Comparison of ENCODE assay signal across 7 cellular contexts in genomic region chr1:211735208-211736170, GRCh38.
A peak's percentile ranks its signal among the peaks of the same experiment; 100 is the strongest.
DNase-seq lines count a peak whose midpoint lies in the region; ATAC-seq and TF ChIP-seq lines count a peak whose summit lies in the region.

No MANE protein-coding gene starts in this region.

- no peak for ATAC-seq in left lobe of liver
- ATAC-seq in HG02938 (IDR thresholded peaks at IDR 0.05; ENCODE audit: unreplicated experiment), result no peak
- ATAC-seq in GM19467 (IDR thresholded peaks at IDR 0.05; ENCODE audit: unreplicated experiment), result no peak

- H3K27ac ChIP-seq in substantia nigra (ENCODE audit: low read depth, low read length, poor library complexity, severe bottlenecking), result peak overlapping the region; percentile 96

- peak overlapping the region; percentile 71 for H3K4me3 Mint-ChIP-seq in HFFc6

- peaks cover 12% of the 10 kb centered on the region for H3K27me3 Mint-ChIP-seq in HFFc6 (ENCODE audit: insufficient read depth)

- no peaks in the 10 kb centered on the region for H3K36me3 Mint-ChIP-seq in HFFc6 (ENCODE audit: low read depth)

- no peaks in the 10 kb centered on the region for H3K9me3 Mint-ChIP-seq in HFFc6

- peak overlapping the region; percentile 74 for H3K27ac Mint-ChIP-seq in HFFc6

- DNase-seq in HFFc6 (peak; percentile 93), SW480 (ENCODE audit: low spot score) (peak; percentile 86), glomerular visceral epithelial cell (ENCODE audit: extremely low spot score) (peak; percentile 93), substantia nigra (lab: John Stamatoyannopoulos, UW) (peak in 46 of 49 donors; percentile 18 to 87 (median 69)), left lobe of liver (ENCODE audit: low spot score) (no peak)

- peaks cover 21% of the 10 kb centered on the region for H3K4me1 Mint-ChIP-seq in HFFc6 (ENCODE audit: low read depth)

- no peak for TF ChIP-seq CTCF in HFFc6 (IDR thresholded peaks at IDR 0.05)
